Comparison of ENCODE assay signal across 29 cellular contexts in the genomic region with DNA sequence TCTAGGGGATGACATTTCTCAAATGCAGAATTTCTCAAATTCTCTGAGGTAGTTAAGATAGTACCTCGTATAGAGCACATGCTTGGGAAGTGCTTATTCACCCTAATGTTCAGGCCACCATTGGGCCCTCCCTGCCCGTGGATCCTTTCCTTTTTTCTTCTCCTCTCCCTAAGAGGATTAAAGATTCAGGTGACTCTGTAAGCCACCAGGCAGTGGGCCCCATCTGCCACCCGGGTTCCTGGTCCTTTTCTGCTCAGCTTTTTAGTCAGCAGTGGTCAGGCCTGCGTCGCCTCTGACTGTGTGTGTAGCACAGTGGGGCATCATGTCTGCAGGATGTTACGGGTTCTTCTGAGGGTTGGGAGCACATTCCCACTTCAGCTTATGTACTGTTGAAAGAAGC.
"Had no signal": no experiment of that assay in that cellular context is flagged by ENCODE, and none has a peak within 500 bp of the region (broad histone marks: within the 10 kb centered on the region; RNA-seq: fewer than 3 reads in every experiment).

No MANE protein-coding gene starts in this region.

- FAIRE-seq: colon, islet of Langerhans, urothelium cell line had no signal

- H3K4me3 Mint-ChIP-seq: endodermal cell; naive thymus-derived CD4-positive, alpha-beta T cell; nephron; stimulated activated memory B cell treated with anti-CD40 and anti-IgM and Interleukin-4, amounts not matched to agents 10 μg/mL and 1 μg/mL and 100 μg/mL, for 72 hours; stimulated activated naive CD8-positive, alpha-beta T cell treated with anti-CD3 and anti-CD28 coated beads, Interleukin-15, Interleukin-2, amounts not matched to agents 100 ng/mL and 50 ng/mL, for 24 hours had no signal

- H3K27me3 ChIP-seq: dorsolateral prefrontal cortex, gastrocnemius medialis, left lung, ovary, right lobe of liver, tibial nerve, upper lobe of left lung had no signal

- H3K27me3 Mint-ChIP-seq: naive thymus-derived CD4-positive, alpha-beta T cell; stimulated activated memory B cell treated with anti-CD40 and anti-IgM and Interleukin-4, amounts not matched to agents 10 μg/mL and 1 μg/mL and 100 μg/mL, for 72 hours; stimulated activated naive CD8-positive, alpha-beta T cell treated with anti-CD3 and anti-CD28 coated beads, Interleukin-15, Interleukin-2, amounts not matched to agents 100 ng/mL and 50 ng/mL, for 24 hours had no signal

- H3K9me3 ChIP-seq: gastrocnemius medialis, left lung, ovary, right lobe of liver, thoracic aorta, tibial nerve, upper lobe of left lung had no signal

- H3K4me1 ChIP-seq: gastrocnemius medialis, left lung, upper lobe of left lung had no signal

- H3K4me2 ChIP-seq: smooth muscle cell had no signal

- H3K27ac Mint-ChIP-seq: endodermal cell; nephron; stimulated activated memory B cell treated with anti-CD40 and anti-IgM and Interleukin-4, amounts not matched to agents 10 μg/mL and 1 μg/mL and 100 μg/mL, for 72 hours; stimulated activated naive CD8-positive, alpha-beta T cell treated with anti-CD3 and anti-CD28 coated beads, Interleukin-15, Interleukin-2, amounts not matched to agents 100 ng/mL and 50 ng/mL, for 24 hours had no signal

- H3K9me3 Mint-ChIP-seq: endodermal cell; naive thymus-derived CD4-positive, alpha-beta T cell; nephron; stimulated activated memory B cell treated with anti-CD40 and anti-IgM and Interleukin-4, amounts not matched to agents 10 μg/mL and 1 μg/mL and 100 μg/mL, for 72 hours; stimulated activated naive CD8-positive, alpha-beta T cell treated with anti-CD3 and anti-CD28 coated beads, Interleukin-15, Interleukin-2, amounts not matched to agents 100 ng/mL and 50 ng/mL, for 24 hours had no signal

- H3K4me3 ChIP-seq: dorsolateral prefrontal cortex, gastrocnemius medialis, left lung, ovary, right lobe of liver, smooth muscle cell, thoracic aorta, tibial nerve, upper lobe of left lung had no signal

- ATAC-seq: esophagus mucosa; gastrocnemius medialis; left cardiac atrium; left lung; naive thymus-derived CD4-positive, alpha-beta T cell; right lobe of liver; stimulated activated memory B cell treated with anti-CD40 and anti-IgM and Interleukin-4, amounts not matched to agents 10 μg/mL and 1 μg/mL and 100 μg/mL, for 72 hours had no signal

- H3K36me3 ChIP-seq: ovary had no signal

- H3K27ac ChIP-seq: dorsolateral prefrontal cortex, epithelial cell of prostate, gastrocnemius medialis, left lung, ovary, right lobe of liver, thoracic aorta, tibial nerve, upper lobe of left lung had no signal

- DNase-seq: dorsolateral prefrontal cortex; effector CD8-positive, alpha-beta T cell; endodermal cell; foreskin fibroblast; gastrocnemius medialis; left cardiac atrium; left lung; mesenchymal stem cell; midbrain; naive thymus-derived CD4-positive, alpha-beta T cell; occipital lobe; ovary; posterior cingulate gyrus; retina; right lobe of liver; stimulated activated CD4-positive, alpha-beta T cell treated with anti-CD3 and anti-CD28 coated beads, Interleukin-2, amount 100 ng/mL, for 24 hours; stimulated activated CD4-positive, alpha-beta T cell treated with anti-CD3 and anti-CD28 coated beads, Interleukin-4, amount 100 ng/mL, for 24 hours; upper lobe of left lung had no signal
